ENCODE assay signal across 17 cellular contexts in the genomic region with DNA sequence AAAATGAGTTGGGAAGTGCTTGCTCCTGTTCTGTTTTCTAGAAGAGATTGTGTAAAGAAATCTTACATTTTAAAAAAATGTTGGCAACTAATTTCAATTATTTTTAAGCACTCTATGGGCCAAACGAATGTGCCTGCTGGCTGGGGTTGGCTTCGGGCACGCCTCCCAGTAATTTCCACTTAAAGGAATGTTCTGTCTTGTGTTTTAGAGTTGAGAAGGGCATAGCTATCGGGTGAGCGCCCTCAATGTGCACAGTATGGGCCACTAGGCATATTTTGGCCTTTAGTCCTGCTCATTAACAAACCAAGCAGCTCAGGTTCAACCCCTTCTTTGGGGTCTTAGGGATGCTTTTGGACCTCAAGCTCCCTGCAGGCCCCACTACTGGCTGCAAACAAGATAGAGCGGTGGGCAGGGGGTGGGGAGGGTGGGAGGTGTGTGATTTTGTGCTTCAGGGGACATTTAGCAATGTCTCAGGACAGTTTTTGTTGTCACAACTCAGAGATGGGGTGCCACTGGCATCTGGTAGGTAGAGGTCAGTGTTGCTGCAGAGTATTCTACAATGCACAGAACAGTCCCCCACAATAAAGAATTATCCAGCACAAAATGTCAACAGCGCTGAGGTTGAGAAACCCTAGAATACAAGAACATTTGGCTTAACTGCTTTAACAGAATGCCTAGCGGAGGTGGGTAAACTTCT. TPM values are rescaled to one million over a fixed set of nuclear protein-coding genes. Genes with fewer than 3 reads are reported as not detected.
A peak's percentile ranks its signal among the peaks of the same experiment; 100 is the strongest.
DNase-seq lines count a peak whose midpoint lies in the region; ATAC-seq and TF ChIP-seq lines count a peak whose summit lies in the region.
"Had no signal": no experiment of that assay in that cellular context is flagged by ENCODE, and none has a peak within 500 bp of the region (broad histone marks: within the 10 kb centered on the region; RNA-seq: fewer than 3 reads in every experiment).

No MANE protein-coding gene starts in this region.

- CTCF ChIA-PET in CD4-positive, alpha-beta memory T cell (lab: Charles Lee; ENCODE audit: partially characterized antibody), result no interaction called here
- CTCF ChIA-PET in A673 (lab: Charles Lee), result no interaction called here

- ATAC-seq in heart right ventricle (peak; percentile 45 to 85 (median 73)), sciatic nerve (peak; percentile 48)
- no peak for ATAC-seq in stimulated activated effector memory CD8-positive, alpha-beta T cell treated with anti-CD3 and anti-CD28 coated beads, Interleukin-12 subunit alpha, Interleukin-12 subunit beta, amount 100 ng/mL, for 72 hours
- ATAC-seq: naive thymus-derived CD8-positive, alpha-beta T cell; stimulated activated naive B cell treated with anti-CD40 and anti-IgM and Interleukin-4, amounts not matched to agents 10 μg/mL and 1 μg/mL and 100 μg/mL, for 72 hours had no signal

- no peak overlapping the region for H3K4me3 Mint-ChIP-seq in CD4-positive, alpha-beta memory T cell
- H3K4me3 Mint-ChIP-seq in stimulated activated effector memory CD8-positive, alpha-beta T cell treated with anti-CD3 and anti-CD28 coated beads, Interleukin-12 subunit alpha, Interleukin-12 subunit beta, amount 100 ng/mL, for 72 hours, result no peak overlapping the region
- H3K4me3 Mint-ChIP-seq: HFFc6; naive thymus-derived CD8-positive, alpha-beta T cell; stimulated activated naive B cell treated with anti-CD40 and anti-IgM and Interleukin-4, amounts not matched to agents 10 μg/mL and 1 μg/mL and 100 μg/mL, for 72 hours had no signal

- DNase-seq in AG20443 (ENCODE audit: low spot score) (peak; percentile 56), RPMI7951 (ENCODE audit: low read depth) (peak; percentile 18), heart right ventricle (peak; percentile 30 to 55), sciatic nerve (ENCODE audit: low spot score) (no peak), cerebellar cortex (ENCODE audit: low spot score) (no peak), A673 (ENCODE audit: low spot score) (no peak)
- no peak for DNase-seq in CD4-positive, alpha-beta memory T cell
- no peak for DNase-seq in stimulated activated effector memory CD8-positive, alpha-beta T cell treated with anti-CD3 and anti-CD28 coated beads, Interleukin-12 subunit alpha, Interleukin-12 subunit beta, amount 100 ng/mL, for 72 hours (ENCODE audit: low spot score in 2 of 2)
- DNase-seq: activated naive CD4-positive, alpha-beta T cell treated with Interleukin-2 at 50 U/mL for 16 hours; DMS79 treated with DMSO at 0.1 percent for 48 hours; HFFc6; kidney glomerular epithelial cell; MG63; naive thymus-derived CD8-positive, alpha-beta T cell; NCI-H2081 treated with DMSO at 0.1 percent for 48 hours; stimulated activated naive B cell treated with anti-CD40 and anti-IgM and Interleukin-4, amounts not matched to agents 10 μg/mL and 1 μg/mL and 100 μg/mL, for 72 hours had no signal

- POLR2A ChIA-PET in CD4-positive, alpha-beta memory T cell (lab: Charles Lee; ENCODE audit: partially characterized antibody), result no interaction called here
- POLR2A ChIA-PET in A673 (lab: Charles Lee; ENCODE audit: low non-redundant PET), result no interaction called here

- H3K36me3 Mint-ChIP-seq in CD4-positive, alpha-beta memory T cell, result no peaks in the 10 kb centered on the region
- no peaks in the 10 kb centered on the region for H3K36me3 Mint-ChIP-seq in stimulated activated effector memory CD8-positive, alpha-beta T cell treated with anti-CD3 and anti-CD28 coated beads, Interleukin-12 subunit alpha, Interleukin-12 subunit beta, amount 100 ng/mL, for 72 hours
- H3K36me3 Mint-ChIP-seq: naive thymus-derived CD8-positive, alpha-beta T cell; stimulated activated naive B cell treated with anti-CD40 and anti-IgM and Interleukin-4, amounts not matched to agents 10 μg/mL and 1 μg/mL and 100 μg/mL, for 72 hours had no signal

- BruUV-seq in A673 (replicated peaks; lab: Mats Ljungman, UMichigan), result no TSS peak

- H3K4me1 ChIP-seq in heart right ventricle (peaks cover 0 to 52% (median 28%) of the 10 kb centered on the region in 9 donors), A673 (ENCODE audit: insufficient read depth, low read length, poor library complexity, severe bottlenecking) (no peaks in the 10 kb centered on the region)
- H3K4me1 ChIP-seq in CD4-positive, alpha-beta memory T cell (ENCODE audit: insufficient read depth, low read length), result no peaks in the 10 kb centered on the region
- H3K4me1 ChIP-seq: SJSA1 had no signal

- H3K27ac Mint-ChIP-seq in CD4-positive, alpha-beta memory T cell, result no peak overlapping the region
- H3K27ac Mint-ChIP-seq in stimulated activated effector memory CD8-positive, alpha-beta T cell treated with anti-CD3 and anti-CD28 coated beads, Interleukin-12 subunit alpha, Interleukin-12 subunit beta, amount 100 ng/mL, for 72 hours, result no peak overlapping the region
- H3K27ac Mint-ChIP-seq: HFFc6; naive thymus-derived CD8-positive, alpha-beta T cell; stimulated activated naive B cell treated with anti-CD40 and anti-IgM and Interleukin-4, amounts not matched to agents 10 μg/mL and 1 μg/mL and 100 μg/mL, for 72 hours had no signal

- H3K27me3 ChIP-seq in heart right ventricle, result no peaks in the 10 kb centered on the region
- no peaks in the 10 kb centered on the region for H3K27me3 ChIP-seq in CD4-positive, alpha-beta memory T cell (ENCODE audit: insufficient read depth, low read length)
- H3K27me3 ChIP-seq in A673 (replicated peaks; ENCODE audit: insufficient read depth, low read depth, low read length, poor library complexity), result no peaks in the 10 kb centered on the region
- H3K27me3 ChIP-seq: MG63 had no signal

- H3K9me3 ChIP-seq in heart right ventricle (no peaks in the 10 kb centered on the region), A673 (ENCODE audit: low read depth, low read length, poor library complexity, severe bottlenecking) (no peaks in the 10 kb centered on the region)
- H3K9me3 ChIP-seq in CD4-positive, alpha-beta memory T cell (ENCODE audit: control insufficient read depth in 1 of 2, low read length in 2 of 2), result no peaks in the 10 kb centered on the region
- H3K9me3 ChIP-seq: MG63, SJSA1 had no signal

- H3K36me3 ChIP-seq in heart right ventricle, result no peaks in the 10 kb centered on the region
- H3K36me3 ChIP-seq in CD4-positive, alpha-beta memory T cell (ENCODE audit: insufficient read depth, low read length), result no peaks in the 10 kb centered on the region
- no peaks in the 10 kb centered on the region for H3K36me3 ChIP-seq in A673 (ENCODE audit: insufficient read depth, low read length, poor library complexity, severe bottlenecking)
- H3K36me3 ChIP-seq: MG63, SJSA1 had no signal

- H3K4me1 Mint-ChIP-seq in CD4-positive, alpha-beta memory T cell, result no peaks in the 10 kb centered on the region
- no peaks in the 10 kb centered on the region for H3K4me1 Mint-ChIP-seq in stimulated activated effector memory CD8-positive, alpha-beta T cell treated with anti-CD3 and anti-CD28 coated beads, Interleukin-12 subunit alpha, Interleukin-12 subunit beta, amount 100 ng/mL, for 72 hours
- H3K4me1 Mint-ChIP-seq: naive thymus-derived CD8-positive, alpha-beta T cell; stimulated activated naive B cell treated with anti-CD40 and anti-IgM and Interleukin-4, amounts not matched to agents 10 μg/mL and 1 μg/mL and 100 μg/mL, for 72 hours had no signal

- TF ChIP-seq CTCF in heart right ventricle (IDR thresholded peaks at IDR 0.05) (peak in 1 of 9 donors; percentile 16), A673 (conservative IDR thresholded peaks at IDR 0.05; ENCODE audit: low read depth, low read length) (no peak)

- WGBS in heart right ventricle, 2 donors, result 61% methylated on average over 8 of the region's 8 CpGs

- intact Hi-C loops in heart right ventricle (cut with DNase I) (loop anchor here in 1 of 10 donors (5.0 kb wide), 1 partner anchor 32 kb away; no protein-coding TSS in a partner anchor), sciatic nerve (cut with DNase I) (no loop called here), A673 (cut with micrococcal nuclease; ENCODE audit: unreplicated experiment) (no loop called here)
- intact Hi-C loops in CD4-positive, alpha-beta memory T cell (cut with micrococcal nuclease), result no loop called here

- H3K9me3 Mint-ChIP-seq in CD4-positive, alpha-beta memory T cell, result peaks cover 0 to 2% (median 0%) of the 10 kb centered on the region in 8 donors
- H3K9me3 Mint-ChIP-seq in stimulated activated effector memory CD8-positive, alpha-beta T cell treated with anti-CD3 and anti-CD28 coated beads, Interleukin-12 subunit alpha, Interleukin-12 subunit beta, amount 100 ng/mL, for 72 hours, result no peaks in the 10 kb centered on the region
- H3K9me3 Mint-ChIP-seq: HFFc6; stimulated activated naive B cell treated with anti-CD40 and anti-IgM and Interleukin-4, amounts not matched to agents 10 μg/mL and 1 μg/mL and 100 μg/mL, for 72 hours had no signal

- H3K27me3 Mint-ChIP-seq in CD4-positive, alpha-beta memory T cell, result peaks cover 11 to 19% of the 10 kb centered on the region in 2 donors

- H3K27ac ChIP-seq in heart right ventricle (peak overlapping the region in 9 of 10 donors; percentile 17 to 85 (median 77)), A673 (ENCODE audit: low read depth, low read length, poor library complexity, severe bottlenecking) (no peak overlapping the region)
- H3K27ac ChIP-seq in CD4-positive, alpha-beta memory T cell (ENCODE audit: low read depth, low read length), result no peak overlapping the region
- H3K27ac ChIP-seq: SJSA1 had no signal

- H3K4me3 ChIP-seq in heart right ventricle, result peak overlapping the region in 2 of 10 donors; percentile 3 to 5
- H3K4me3 ChIP-seq in CD4-positive, alpha-beta memory T cell (ENCODE audit: low read length in 2 of 2), result no peak overlapping the region
- no peak overlapping the region for H3K4me3 ChIP-seq in A673 (ENCODE audit: low read depth, low read length, poor library complexity, severe bottlenecking)
- H3K4me3 ChIP-seq: MG63, SJSA1 had no signal

RNA-seq across cellular contexts. Expression of a gene that starts 40.7 kb away (rescaled TPM):
- total RNA-seq in RPMI7951 (2014; rRNA removed; shearing (Covaris generic)), result 7.3 and 11.1 TPM in 2 replicates
- total RNA-seq in heart right ventricle (100 to 1,000 TPM; 266 to 451 (median 378) TPM), sciatic nerve (49.1 TPM), A673 (2021) (0.55 and 0.62 TPM in 2 replicates)
- polyA plus RNA-seq in heart right ventricle, result 100 to 1,000 TPM in 1 of 2 donors, 10 to 100 TPM in 1; 68.1 to 314 TPM
- total RNA-seq in CD4-positive, alpha-beta memory T cell, result not detected
- not detected for polyA plus RNA-seq in CD4-positive, alpha-beta memory T cell
- total RNA-seq: naive thymus-derived CD8-positive, alpha-beta T cell had no signal
- polyA plus RNA-seq: naive thymus-derived CD8-positive, alpha-beta T cell had no signal

RNA-seq across cellular contexts. Expression of a gene that starts 54.6 kb away (rescaled TPM):
- total RNA-seq in RPMI7951 (2014; rRNA removed; shearing (Covaris generic)), result 78.8 and 94.9 TPM in 2 replicates
- total RNA-seq in heart right ventricle, result 10 to 100 TPM; 18.2 to 35.4 (median 24.4) TPM
- 10 to 100 TPM; 25.8 to 58.5 TPM for polyA plus RNA-seq in heart right ventricle
- total RNA-seq in sciatic nerve, result 46.7 TPM
- total RNA-seq in CD4-positive, alpha-beta memory T cell, result 10 to 100 TPM; 71.2 to 74.8 TPM
- polyA plus RNA-seq in CD4-positive, alpha-beta memory T cell, result 10 to 100 TPM; 57.0 to 69.9 TPM
- total RNA-seq in A673 (2021), result 67.2 and 71.7 TPM in 2 replicates

Comparison
In these comparisons a context has a peak if more than half of its experiments do, and no peak if none do; other contexts are left out.
1. DNase-seq: peak in AG20443 (single experiment), RPMI7951 (single experiment) and heart right ventricle (2 of 2); none in sciatic nerve (single experiment), CD4-positive, alpha-beta memory T cell (0 of 5), cerebellar cortex (single experiment), A673 (single experiment) and stimulated activated effector memory CD8-positive, alpha-beta T cell treated with anti-CD3 and anti-CD28 coated beads, Interleukin-12 subunit alpha, Interleukin-12 subunit beta, amount 100 ng/mL, for 72 hours (0 of 2).
2. H3K27ac ChIP-seq: peak in heart right ventricle (9 of 10); none in CD4-positive, alpha-beta memory T cell (single experiment) and A673 (single experiment).